Comparison of ENCODE assay signal across 12 cellular contexts in genomic region chr2:120348134-120349103, GRCh38. TPM values are rescaled to one million over a fixed set of nuclear protein-coding genes. Genes with fewer than 3 reads are reported as not detected.
DNase-seq lines count a peak whose midpoint lies in the region; ATAC-seq and TF ChIP-seq lines count a peak whose summit lies in the region.
"Had no signal": no experiment of that assay in that cellular context is flagged by ENCODE, and none has a peak within 500 bp of the region (broad histone marks: within the 10 kb centered on the region; RNA-seq: fewer than 3 reads in every experiment).

No MANE protein-coding gene starts in this region.

- no peak overlapping the region for H3K27ac ChIP-seq in left ventricle myocardium inferior (replicated peaks)
- H3K27ac ChIP-seq in right cardiac atrium (ENCODE audit: low read length): no peak overlapping the region
- no peak overlapping the region for H3K27ac ChIP-seq in iPS-18a (ENCODE audit: low read length)
- H3K27ac ChIP-seq: cardiac muscle cell, esophagus squamous epithelium had no signal

- peaks cover 75% of the 10 kb centered on the region for H3K27me3 ChIP-seq in left ventricle myocardium inferior (ENCODE audit: low read depth)
- no peaks in the 10 kb centered on the region for H3K27me3 ChIP-seq in right cardiac atrium (ENCODE audit: control insufficient read depth, insufficient read depth)
- peaks cover 98% of the 10 kb centered on the region for H3K27me3 ChIP-seq in iPS-18a (ENCODE audit: control insufficient read depth, insufficient read depth, low read length)

- 59% methylated on average over 15 of the region's 15 CpGs for WGBS in right cardiac atrium

- H3K36me3 ChIP-seq in left ventricle myocardium inferior (no peaks in the 10 kb centered on the region), iPS-18a (ENCODE audit: control insufficient read depth, low read depth, low read length) (no peaks in the 10 kb centered on the region)
- H3K36me3 ChIP-seq: cardiac muscle cell, esophagus squamous epithelium, MG63 had no signal

- no peak for TF ChIP-seq CTCF in left ventricle myocardium inferior (IDR thresholded peaks at IDR 0.05; ENCODE audit: borderline replicate concordance)

- DNase-seq in left ventricle myocardium inferior (no peak), right cardiac atrium (no peak), NCI-H526 (lab: John Stamatoyannopoulos, UW) (peak; percentile 45 to 68), GM19240 (ENCODE audit: insufficient read length, low spot score) (no peak), pons (ENCODE audit: low spot score) (no peak)
- no peak for DNase-seq in activated CD4-positive, alpha-beta T cell treated with anti-CD3 and anti-CD28 coated beads, Interleukin-2, amount 50 U/mL, for 48 hours
- DNase-seq: esophagus squamous epithelium; MG63; stimulated activated CD4-positive, alpha-beta T cell treated with anti-CD3 and anti-CD28 coated beads, Interleukin-1b, Interleukin-23, amount 100 ng/mL, for 48 hours had no signal

- peak overlapping the region; percentile 68 for H3K4me3 ChIP-seq in left ventricle myocardium inferior
- H3K4me3 ChIP-seq in right cardiac atrium (ENCODE audit: low read length): no peak overlapping the region
- H3K4me3 ChIP-seq in iPS-18a (ENCODE audit: low read length): peak overlapping the region; percentile 40
- H3K4me3 ChIP-seq: cardiac muscle cell, MG63 had no signal

- peaks cover 37% of the 10 kb centered on the region for H3K4me1 ChIP-seq in left ventricle myocardium inferior
- peaks cover 1% of the 10 kb centered on the region for H3K4me1 ChIP-seq in right cardiac atrium (ENCODE audit: control insufficient read depth, insufficient read depth, low read length)
- peaks cover 33% of the 10 kb centered on the region for H3K4me1 ChIP-seq in iPS-18a (ENCODE audit: control insufficient read depth, low read depth, low read length)

- H3K9ac ChIP-seq in iPS-18a (ENCODE audit: low read length): no peak overlapping the region

- intact Hi-C loops in left ventricle myocardium inferior (cut with micrococcal nuclease): no loop called here
- intact Hi-C loops in right cardiac atrium (cut with DNase I): loop anchor here in 3 of 4 donors (5.0 to 10.0 kb wide), 5 partner anchors 166 to 736 kb away; no protein-coding TSS in a partner anchor

- H3K9me3 ChIP-seq in left ventricle myocardium inferior (replicated peaks): no peaks in the 10 kb centered on the region
- H3K9me3 ChIP-seq in right cardiac atrium (ENCODE audit: control insufficient read depth, low read length): no peaks in the 10 kb centered on the region
- H3K9me3 ChIP-seq in iPS-18a (ENCODE audit: control insufficient read depth, low read depth, low read length): no peaks in the 10 kb centered on the region
- H3K9me3 ChIP-seq: esophagus squamous epithelium, MG63 had no signal

- ATAC-seq in right cardiac atrium (no peak), GM19328 (IDR thresholded peaks at IDR 0.05; ENCODE audit: unreplicated experiment) (no peak)

RNA-seq across cellular contexts. Expression of gene INHBB, which starts 2.5 kb away (rescaled TPM):
- total RNA-seq in left ventricle myocardium inferior: 3.2 TPM
- 1 to 10 TPM; 1.4 to 2.5 (median 2.0) TPM for total RNA-seq in right cardiac atrium
- polyA plus RNA-seq in right cardiac atrium: 2.4 TPM
- total RNA-seq: cardiac muscle cell had no signal
- polyA plus RNA-seq: cardiac muscle cell had no signal

Comparison
In these comparisons a context has a peak if more than half of its experiments do, and no peak if none do; other contexts are left out.
1. DNase-seq: peak in NCI-H526 (2 of 2); none in left ventricle myocardium inferior (single experiment), right cardiac atrium (0 of 3), GM19240 (single experiment), pons (single experiment) and activated CD4-positive, alpha-beta T cell treated with anti-CD3 and anti-CD28 coated beads, Interleukin-2, amount 50 U/mL, for 48 hours (0 of 2).